19 cellular contexts compared by ENCODE assay signal in the genomic region with DNA sequence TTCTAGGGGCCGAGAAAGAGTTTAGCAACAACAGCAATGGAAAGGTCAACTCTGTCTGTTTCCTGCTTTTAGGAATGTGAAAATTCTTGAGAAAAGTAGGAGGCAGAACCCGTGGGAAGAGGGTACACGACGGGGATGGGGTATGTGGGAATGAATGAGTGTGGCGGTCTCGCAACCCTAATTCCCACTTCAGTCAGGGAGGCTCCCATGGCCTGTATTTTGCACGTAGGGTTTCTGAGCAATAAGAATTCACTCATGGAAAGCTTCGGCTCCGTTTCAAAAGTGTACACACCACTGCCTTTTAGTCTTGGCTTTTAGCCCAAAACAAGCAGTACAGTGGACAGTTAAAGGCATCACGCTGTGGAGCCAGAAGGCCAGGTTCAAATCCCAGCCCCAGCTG.
DNase-seq lines count a peak whose midpoint lies in the region; ATAC-seq and TF ChIP-seq lines count a peak whose summit lies in the region.
"Had no signal": no experiment of that assay in that cellular context is flagged by ENCODE, and none has a peak within 500 bp of the region (broad histone marks: within the 10 kb centered on the region; RNA-seq: fewer than 3 reads in every experiment).

No MANE protein-coding gene starts in this region.

- H3K79me2 ChIP-seq in GM23248 (ENCODE audit: insufficient read depth) = no peaks in the 10 kb centered on the region

- H3K14ac ChIP-seq in mesenchymal stem cell (ENCODE audit: low read length in 2 of 2) = no peak overlapping the region

- no peak overlapping the region for H2AK5ac ChIP-seq in mesenchymal stem cell (ENCODE audit: low read length, severe bottlenecking)

- H2BK5ac ChIP-seq in mesenchymal stem cell (ENCODE audit: low read depth, low read length, poor library complexity, severe bottlenecking) = no peak overlapping the region

- H2BK15ac ChIP-seq in mesenchymal stem cell (ENCODE audit: low read depth, poor library complexity, severe bottlenecking) = no peak overlapping the region

- DNase-seq in GM23248 = peak; percentile 12
- no peak for DNase-seq in chondrocyte (ENCODE audit: low spot score)
- DNase-seq in mesenchymal stem cell = peak; percentile 43
- no peak for DNase-seq in AML-193 (lab: John Stamatoyannopoulos, UW)
- no peak for DNase-seq in stimulated activated CD4-positive, alpha-beta T cell treated with anti-CD3 and anti-CD28 coated beads, Interleukin-12 subunit alpha, Interleukin-12 subunit beta, amount 100 ng/mL, for 4 hours
- DNase-seq in retina = no peak
- DNase-seq: CD8-positive, alpha-beta memory T cell; DND-41; GF-D8; NCI-H1417; NCI-H1930; NCI-H2171; NCI-H82; SHP77 had no signal

- no peak overlapping the region for H4K8ac ChIP-seq in mesenchymal stem cell (ENCODE audit: low read length)

- H2BK12ac ChIP-seq in mesenchymal stem cell (ENCODE audit: low read length in 2 of 2) = no peak overlapping the region

- H3K27me3 ChIP-seq in GM23248 (replicated peaks; ENCODE audit: insufficient read depth) (no peaks in the 10 kb centered on the region), mesenchymal stem cell (ENCODE audit: control insufficient read depth in 1 of 2, insufficient read depth in 1 of 2, low read length in 2 of 2) (peaks cover 0 to 11% of the 10 kb centered on the region in 2 experiments), skeletal muscle tissue (ENCODE audit: control insufficient read depth in 3 of 3, insufficient read depth in 3 of 3, low read length in 3 of 3) (no peaks in the 10 kb centered on the region)
- H3K27me3 ChIP-seq: BLaER1 had no signal

- H4K20me1 ChIP-seq in GM23248 (ENCODE audit: insufficient read depth) = no peaks in the 10 kb centered on the region
- H4K20me1 ChIP-seq: BLaER1 had no signal

- ATAC-seq in HG03196 (IDR thresholded peaks at IDR 0.05; ENCODE audit: unreplicated experiment) = no peak
- ATAC-seq: Panc1 had no signal

- 0 out of 2 replicates have a peak, but pooled peaks cover 4% of the 10 kb centered on the region for H3F3A ChIP-seq in GM23248 (ENCODE audit: insufficient read depth)

- H3K9me3 ChIP-seq in GM23248 (ENCODE audit: low read depth) (no peaks in the 10 kb centered on the region), mesenchymal stem cell (ENCODE audit: control insufficient read depth, low read length) (no peaks in the 10 kb centered on the region), skeletal muscle tissue (ENCODE audit: control insufficient read depth in 3 of 3, low read length in 3 of 3) (no peaks in the 10 kb centered on the region)

- H4K91ac ChIP-seq in mesenchymal stem cell (ENCODE audit: low read length) = no peak overlapping the region

- H3K36me3 ChIP-seq in GM23248 (ENCODE audit: low read depth) (no peaks in the 10 kb centered on the region), mesenchymal stem cell (ENCODE audit: control insufficient read depth in 1 of 2, insufficient read depth in 2 of 2, low read depth in 1 of 2, low read length in 2 of 2) (no peaks in the 10 kb centered on the region), skeletal muscle tissue (ENCODE audit: control insufficient read depth in 3 of 3, insufficient read depth in 3 of 3, low read length in 3 of 3) (no peaks in the 10 kb centered on the region)
- H3K36me3 ChIP-seq: BLaER1 had no signal

- H3K9me2 ChIP-seq in GM23248 (ENCODE audit: insufficient read depth) = no peaks in the 10 kb centered on the region

- H3K4me1 ChIP-seq in GM23248 (ENCODE audit: insufficient read depth) (peaks cover 10% of the 10 kb centered on the region), mesenchymal stem cell (ENCODE audit: control insufficient read depth, insufficient read depth, low read depth, low read length) (peaks cover 11% of the 10 kb centered on the region), skeletal muscle tissue (ENCODE audit: control insufficient read depth in 3 of 3, insufficient read depth in 3 of 3, low read length in 3 of 3) (peaks cover 29 to 39% (median 36%) of the 10 kb centered on the region in 3 donors)

- no peak overlapping the region for H3K27ac ChIP-seq in GM23248
- no peak overlapping the region for H3K27ac ChIP-seq in mesenchymal stem cell (ENCODE audit: low read length, poor library complexity, severe bottlenecking)
- peak overlapping the region; percentile 97 for H3K27ac ChIP-seq in skeletal muscle tissue (ENCODE audit: low read depth, low read length)
- H3K27ac ChIP-seq: BLaER1, KMS-11 had no signal

- H3K36me3 Mint-ChIP-seq in chondrocyte (ENCODE audit: low read depth) = no peaks in the 10 kb centered on the region
- H3K36me3 Mint-ChIP-seq: CD8-positive, alpha-beta memory T cell had no signal

- in situ Hi-C loops in GM23248 (cut with MboI) = no loop called here

- H3K4me2 ChIP-seq in GM23248 (ENCODE audit: unreplicated experiment) = no peak overlapping the region
- no peak overlapping the region for H3K4me2 ChIP-seq in mesenchymal stem cell (ENCODE audit: low read length, poor library complexity, severe bottlenecking)
- H3K4me2 ChIP-seq: BLaER1, KMS-11 had no signal

- peaks cover 3% of the 10 kb centered on the region for H3K9me3 Mint-ChIP-seq in chondrocyte (ENCODE audit: low read depth)

- no peak overlapping the region for H3K23ac ChIP-seq in mesenchymal stem cell (ENCODE audit: low read length in 2 of 2)

- no peak overlapping the region for H3K4me3 Mint-ChIP-seq in chondrocyte (ENCODE audit: unreplicated experiment)
- H3K4me3 Mint-ChIP-seq: CD8-positive, alpha-beta memory T cell had no signal

- H2AFZ ChIP-seq in GM23248 (no peak overlapping the region), mesenchymal stem cell (ENCODE audit: low read depth, low read length) (no peak overlapping the region)

- no peaks in the 10 kb centered on the region for H3K27me3 Mint-ChIP-seq in chondrocyte (ENCODE audit: low read depth)

- H3K79me1 ChIP-seq in mesenchymal stem cell (replicated peaks; ENCODE audit: low read length, poor library complexity, severe bottlenecking) = no peaks in the 10 kb centered on the region

- no peak for TF ChIP-seq CTCF in chondrocyte (IDR thresholded peaks at IDR 0.05)

- no peak overlapping the region for H3K4ac ChIP-seq in mesenchymal stem cell (ENCODE audit: low read depth in 1 of 2, low read length in 2 of 2)

- no peak overlapping the region for H3K18ac ChIP-seq in mesenchymal stem cell (ENCODE audit: low read depth in 1 of 2, low read length in 2 of 2)

- peaks cover 26% of the 10 kb centered on the region for H3K4me1 Mint-ChIP-seq in chondrocyte (ENCODE audit: low read depth)
- H3K4me1 Mint-ChIP-seq: CD8-positive, alpha-beta memory T cell had no signal

- H3K27ac Mint-ChIP-seq in chondrocyte (ENCODE audit: unreplicated experiment) = peak overlapping the region; percentile 87
- H3K27ac Mint-ChIP-seq: CD8-positive, alpha-beta memory T cell had no signal

- H2BK120ac ChIP-seq in mesenchymal stem cell (ENCODE audit: low read depth, low read length) = no peak overlapping the region

- 57 to 60% methylated on average over 10 of the region's 10 CpGs for WGBS in GM23248 (ENCODE audit: low coverage in 1 of 2, low lambda C conversion rate in 2 of 2, missing lambda C conversion rate in 2 of 2), 2 experiments
- 78% methylated on average over 10 of the region's 10 CpGs for WGBS in mesenchymal stem cell

- H3K4me3 ChIP-seq in GM23248 (no peak overlapping the region), mesenchymal stem cell (ENCODE audit: insufficient read depth in 1 of 2, low read depth in 1 of 2, low read length in 2 of 2) (no peak overlapping the region), skeletal muscle tissue (ENCODE audit: low read length in 3 of 3) (no peak overlapping the region)
- H3K4me3 ChIP-seq: BLaER1 had no signal

- H3K9ac ChIP-seq in GM23248 (no peak overlapping the region), mesenchymal stem cell (ENCODE audit: low read length) (no peak overlapping the region), skeletal muscle tissue (ENCODE audit: low read depth in 1 of 3, low read length in 3 of 3) (peak overlapping the region in 1 of 3 donors; percentile 40)
- H3K9ac ChIP-seq: BLaER1, KMS-11 had no signal

Comparison
In these comparisons a context has a peak if more than half of its experiments do, and no peak if none do; other contexts are left out.
1. DNase-seq: peak in GM23248 (single experiment) and mesenchymal stem cell (single experiment); none in chondrocyte (single experiment), AML-193 (0 of 2), stimulated activated CD4-positive, alpha-beta T cell treated with anti-CD3 and anti-CD28 coated beads, Interleukin-12 subunit alpha, Interleukin-12 subunit beta, amount 100 ng/mL, for 4 hours (single experiment) and retina (single experiment).